In the genomic region with DNA sequence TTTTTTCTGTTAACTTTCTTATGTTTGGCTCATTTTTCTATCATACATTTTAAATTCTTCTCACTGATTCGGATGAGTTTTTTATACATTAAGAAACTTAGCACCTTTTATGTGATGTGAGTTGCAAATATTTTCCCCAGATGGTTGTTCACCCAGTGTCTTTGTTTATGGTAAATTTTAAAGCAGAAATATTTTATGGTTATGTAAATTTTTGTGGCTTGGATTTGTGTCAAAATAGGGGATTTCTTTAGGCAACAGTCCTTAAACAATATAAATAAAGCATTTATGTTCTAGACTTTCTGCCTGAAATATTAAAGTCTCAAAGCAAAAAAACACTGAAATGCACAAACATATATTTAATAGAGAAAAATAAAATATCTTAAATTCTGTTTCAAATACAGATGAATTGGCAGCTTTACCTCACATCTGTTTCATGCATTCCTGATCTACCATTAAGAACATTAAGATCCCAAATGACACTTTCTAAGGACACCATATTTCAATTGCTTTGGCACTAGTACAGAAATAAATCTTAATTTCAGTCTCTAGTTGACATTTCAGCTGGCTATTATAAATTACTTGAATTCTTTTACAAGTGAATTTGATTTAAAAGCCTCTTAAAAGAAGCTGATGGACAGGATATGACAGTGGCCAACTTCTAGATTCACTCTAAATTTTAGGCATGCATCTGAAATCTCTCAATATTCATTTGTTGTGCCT, we compare ENCODE assay signal across 1 cellular context.
TF ChIP-seq lines count a peak whose summit lies in the region.

No MANE protein-coding gene starts in this region.

TF ChIP-seq in SK-N-SH treated with all-trans-retinoic acid at 6 μM for 48 hours, 23 proteins besides CTCF, POLR2A, EP300 and RAD21 (continued from another document):
- TF ChIP-seq, protein P1, sequence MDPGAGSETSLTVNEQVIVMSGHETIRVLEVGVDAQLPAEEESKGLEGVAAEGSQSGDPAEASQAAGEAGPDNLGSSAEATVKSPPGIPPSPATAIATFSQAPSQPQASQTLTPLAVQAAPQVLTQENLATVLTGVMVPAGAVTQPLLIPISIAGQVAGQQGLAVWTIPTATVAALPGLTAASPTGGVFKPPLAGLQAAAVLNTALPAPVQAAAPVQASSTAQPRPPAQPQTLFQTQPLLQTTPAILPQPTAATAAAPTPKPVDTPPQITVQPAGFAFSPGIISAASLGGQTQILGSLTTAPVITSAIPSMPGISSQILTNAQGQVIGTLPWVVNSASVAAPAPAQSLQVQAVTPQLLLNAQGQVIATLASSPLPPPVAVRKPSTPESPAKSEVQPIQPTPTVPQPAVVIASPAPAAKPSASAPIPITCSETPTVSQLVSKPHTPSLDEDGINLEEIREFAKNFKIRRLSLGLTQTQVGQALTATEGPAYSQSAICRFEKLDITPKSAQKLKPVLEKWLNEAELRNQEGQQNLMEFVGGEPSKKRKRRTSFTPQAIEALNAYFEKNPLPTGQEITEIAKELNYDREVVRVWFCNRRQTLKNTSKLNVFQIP (CRISPR knock-in tag; IDR thresholded peaks at IDR 0.05; ENCODE audit: borderline replicate concordance, low read depth) = no peak
- TF ChIP-seq TCF4 (CRISPR knock-in tag; IDR thresholded peaks at IDR 0.05; ENCODE audit: borderline replicate concordance) = no peak
- 0 out of 2 replicates have a peak, but pooled peaks have one; percentile 43 for TF ChIP-seq ESRRG (CRISPR knock-in tag; IDR thresholded peaks at IDR 0.05)
- no peak for TF ChIP-seq SNAI2 (CRISPR knock-in tag; IDR thresholded peaks at IDR 0.05)
- TF ChIP-seq, protein P2, sequence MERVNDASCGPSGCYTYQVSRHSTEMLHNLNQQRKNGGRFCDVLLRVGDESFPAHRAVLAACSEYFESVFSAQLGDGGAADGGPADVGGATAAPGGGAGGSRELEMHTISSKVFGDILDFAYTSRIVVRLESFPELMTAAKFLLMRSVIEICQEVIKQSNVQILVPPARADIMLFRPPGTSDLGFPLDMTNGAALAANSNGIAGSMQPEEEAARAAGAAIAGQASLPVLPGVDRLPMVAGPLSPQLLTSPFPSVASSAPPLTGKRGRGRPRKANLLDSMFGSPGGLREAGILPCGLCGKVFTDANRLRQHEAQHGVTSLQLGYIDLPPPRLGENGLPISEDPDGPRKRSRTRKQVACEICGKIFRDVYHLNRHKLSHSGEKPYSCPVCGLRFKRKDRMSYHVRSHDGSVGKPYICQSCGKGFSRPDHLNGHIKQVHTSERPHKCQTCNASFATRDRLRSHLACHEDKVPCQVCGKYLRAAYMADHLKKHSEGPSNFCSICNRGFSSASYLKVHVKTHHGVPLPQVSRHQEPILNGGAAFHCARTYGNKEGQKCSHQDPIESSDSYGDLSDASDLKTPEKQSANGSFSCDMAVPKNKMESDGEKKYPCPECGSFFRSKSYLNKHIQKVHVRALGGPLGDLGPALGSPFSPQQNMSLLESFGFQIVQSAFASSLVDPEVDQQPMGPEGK (CRISPR knock-in tag; IDR thresholded peaks at IDR 0.05; ENCODE audit: borderline replicate concordance) = peak; percentile 51; the same call in 1 of the 2 replicates
- TF ChIP-seq, protein P3, sequence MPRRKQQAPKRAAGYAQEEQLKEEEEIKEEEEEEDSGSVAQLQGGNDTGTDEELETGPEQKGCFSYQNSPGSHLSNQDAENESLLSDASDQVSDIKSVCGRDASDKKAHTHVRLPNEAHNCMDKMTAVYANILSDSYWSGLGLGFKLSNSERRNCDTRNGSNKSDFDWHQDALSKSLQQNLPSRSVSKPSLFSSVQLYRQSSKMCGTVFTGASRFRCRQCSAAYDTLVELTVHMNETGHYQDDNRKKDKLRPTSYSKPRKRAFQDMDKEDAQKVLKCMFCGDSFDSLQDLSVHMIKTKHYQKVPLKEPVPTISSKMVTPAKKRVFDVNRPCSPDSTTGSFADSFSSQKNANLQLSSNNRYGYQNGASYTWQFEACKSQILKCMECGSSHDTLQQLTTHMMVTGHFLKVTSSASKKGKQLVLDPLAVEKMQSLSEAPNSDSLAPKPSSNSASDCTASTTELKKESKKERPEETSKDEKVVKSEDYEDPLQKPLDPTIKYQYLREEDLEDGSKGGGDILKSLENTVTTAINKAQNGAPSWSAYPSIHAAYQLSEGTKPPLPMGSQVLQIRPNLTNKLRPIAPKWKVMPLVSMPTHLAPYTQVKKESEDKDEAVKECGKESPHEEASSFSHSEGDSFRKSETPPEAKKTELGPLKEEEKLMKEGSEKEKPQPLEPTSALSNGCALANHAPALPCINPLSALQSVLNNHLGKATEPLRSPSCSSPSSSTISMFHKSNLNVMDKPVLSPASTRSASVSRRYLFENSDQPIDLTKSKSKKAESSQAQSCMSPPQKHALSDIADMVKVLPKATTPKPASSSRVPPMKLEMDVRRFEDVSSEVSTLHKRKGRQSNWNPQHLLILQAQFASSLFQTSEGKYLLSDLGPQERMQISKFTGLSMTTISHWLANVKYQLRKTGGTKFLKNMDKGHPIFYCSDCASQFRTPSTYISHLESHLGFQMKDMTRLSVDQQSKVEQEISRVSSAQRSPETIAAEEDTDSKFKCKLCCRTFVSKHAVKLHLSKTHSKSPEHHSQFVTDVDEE (CRISPR knock-in tag; IDR thresholded peaks at IDR 0.05) = peak; percentile 50; the same call in 1 of the 2 replicates
- TF ChIP-seq, protein P4, sequence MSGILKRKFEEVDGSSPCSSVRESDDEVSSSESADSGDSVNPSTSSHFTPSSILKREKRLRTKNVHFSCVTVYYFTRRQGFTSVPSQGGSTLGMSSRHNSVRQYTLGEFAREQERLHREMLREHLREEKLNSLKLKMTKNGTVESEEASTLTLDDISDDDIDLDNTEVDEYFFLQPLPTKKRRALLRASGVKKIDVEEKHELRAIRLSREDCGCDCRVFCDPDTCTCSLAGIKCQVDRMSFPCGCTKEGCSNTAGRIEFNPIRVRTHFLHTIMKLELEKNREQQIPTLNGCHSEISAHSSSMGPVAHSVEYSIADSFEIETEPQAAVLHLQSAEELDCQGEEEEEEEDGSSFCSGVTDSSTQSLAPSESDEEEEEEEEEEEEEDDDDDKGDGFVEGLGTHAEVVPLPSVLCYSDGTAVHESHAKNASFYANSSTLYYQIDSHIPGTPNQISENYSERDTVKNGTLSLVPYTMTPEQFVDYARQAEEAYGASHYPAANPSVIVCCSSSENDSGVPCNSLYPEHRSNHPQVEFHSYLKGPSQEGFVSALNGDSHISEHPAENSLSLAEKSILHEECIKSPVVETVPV (CRISPR knock-in tag; IDR thresholded peaks at IDR 0.05) = no peak
- TF ChIP-seq ZNF565 (CRISPR knock-in tag; conservative IDR thresholded peaks at IDR 0.05; ENCODE audit: low read depth) = no peak
- TF ChIP-seq, protein P5, sequence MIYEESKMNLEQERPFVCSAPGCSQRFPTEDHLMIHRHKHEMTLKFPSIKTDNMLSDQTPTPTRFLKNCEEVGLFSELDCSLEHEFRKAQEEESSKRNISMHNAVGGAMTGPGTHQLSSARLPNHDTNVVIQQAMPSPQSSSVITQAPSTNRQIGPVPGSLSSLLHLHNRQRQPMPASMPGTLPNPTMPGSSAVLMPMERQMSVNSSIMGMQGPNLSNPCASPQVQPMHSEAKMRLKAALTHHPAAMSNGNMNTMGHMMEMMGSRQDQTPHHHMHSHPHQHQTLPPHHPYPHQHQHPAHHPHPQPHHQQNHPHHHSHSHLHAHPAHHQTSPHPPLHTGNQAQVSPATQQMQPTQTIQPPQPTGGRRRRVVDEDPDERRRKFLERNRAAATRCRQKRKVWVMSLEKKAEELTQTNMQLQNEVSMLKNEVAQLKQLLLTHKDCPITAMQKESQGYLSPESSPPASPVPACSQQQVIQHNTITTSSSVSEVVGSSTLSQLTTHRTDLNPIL (CRISPR knock-in tag; IDR thresholded peaks at IDR 0.05; ENCODE audit: low read depth) = peak; percentile 59; the same call in 1 of the 2 replicates
- TF ChIP-seq ISL1 (CRISPR knock-in tag; IDR thresholded peaks at IDR 0.05) = peak; percentile 98
